In the genomic region with DNA sequence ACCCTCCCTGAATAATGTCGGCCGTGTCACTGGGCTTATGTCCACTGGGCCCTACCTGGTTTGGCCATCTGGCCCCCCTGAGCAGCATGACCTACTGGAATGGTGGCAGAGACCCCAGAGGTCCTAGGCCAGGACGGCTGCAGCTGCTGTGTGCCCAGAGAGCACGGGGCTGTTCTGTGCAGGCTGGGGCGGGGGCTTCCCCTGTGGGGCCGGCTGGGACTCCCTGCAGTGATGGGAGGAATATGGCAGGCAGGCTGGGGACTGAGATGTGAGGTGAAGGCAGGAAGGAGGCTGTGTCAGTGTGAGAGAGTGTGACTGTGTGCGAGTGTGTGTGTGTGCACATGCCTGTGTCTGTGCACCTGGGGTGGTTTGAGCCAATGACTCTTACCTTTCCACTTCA, we compare ENCODE assay signal across 3 cellular contexts. TPM values are rescaled to one million over a fixed set of nuclear protein-coding genes. Genes with fewer than 3 reads are reported as not detected.
"Had no signal": no experiment of that assay in that cellular context is flagged by ENCODE, and none has a peak within 500 bp of the region (broad histone marks: within the 10 kb centered on the region; RNA-seq: fewer than 3 reads in every experiment).

No MANE protein-coding gene starts in this region.

RNA-seq across cellular contexts. Expression of gene TPPP, which starts 36.1 kb away (rescaled TPM):
- total RNA-seq: GM23248, HepG2 had no signal
- polyA plus RNA-seq: GM23248, IgD-negative memory B cell had no signal

RNA-seq across cellular contexts. Expression of gene ZDHHC11B, which starts 55.3 kb away (rescaled TPM):
- total RNA-seq: GM23248 had no signal
- polyA plus RNA-seq: GM23248, IgD-negative memory B cell had no signal
